Comparison of ENCODE assay signal across 24 cellular contexts in the genomic region with DNA sequence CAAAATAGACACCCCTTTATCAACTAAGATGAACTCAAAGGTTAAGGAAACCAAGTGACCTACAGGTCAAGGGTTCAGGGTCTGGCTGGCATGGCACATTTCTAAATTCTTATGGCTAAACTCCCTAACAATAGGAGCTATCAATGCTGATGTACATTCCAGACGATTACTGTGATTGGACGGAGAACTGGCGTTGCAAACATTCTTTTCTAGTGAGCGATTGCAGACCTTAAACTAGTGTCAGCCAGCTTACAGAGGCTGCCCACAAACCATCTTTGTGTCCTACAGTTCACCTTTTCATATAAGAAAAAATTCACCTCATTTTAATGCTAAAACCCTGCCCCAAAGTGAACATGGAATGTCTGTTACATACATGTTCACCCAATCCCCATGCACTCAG.
DNase-seq lines count a peak whose midpoint lies in the region; ATAC-seq and TF ChIP-seq lines count a peak whose summit lies in the region.
"Had no signal": no experiment of that assay in that cellular context is flagged by ENCODE, and none has a peak within 500 bp of the region (broad histone marks: within the 10 kb centered on the region; RNA-seq: fewer than 3 reads in every experiment).

No MANE protein-coding gene starts in this region.

- H3K36me3 ChIP-seq in OCI-LY7 (ENCODE audit: insufficient read depth, low read length): no peaks in the 10 kb centered on the region

- no peaks in the 10 kb centered on the region for H3K36me3 Mint-ChIP-seq in WTC11

- no peak overlapping the region for H3K4me2 ChIP-seq in OCI-LY7 (ENCODE audit: low read length)
- H3K4me2 ChIP-seq: A549 had no signal

- no peak overlapping the region for H3K4me3 ChIP-seq in fibroblast of mammary gland (ENCODE audit: control insufficient read depth, low read depth, low read length)
- H3K4me3 ChIP-seq in OCI-LY7 (ENCODE audit: low read depth, low read length, poor library complexity, severe bottlenecking): no peak overlapping the region
- H3K4me3 ChIP-seq: A549, SK-N-MC had no signal

- intact Hi-C loops in OCI-LY7 (cut with micrococcal nuclease; ENCODE audit: unreplicated experiment): no loop called here

- no peaks in the 10 kb centered on the region for H4K20me1 ChIP-seq in OCI-LY7 (ENCODE audit: insufficient read depth, low read length)

- no peak overlapping the region for H3K27ac ChIP-seq in OCI-LY7 (ENCODE audit: low read depth, low read length, poor library complexity, severe bottlenecking)
- H3K27ac ChIP-seq: A549, HL-60, SK-N-MC had no signal

- no peak for TF ChIP-seq CTCF in WTC11 (IDR thresholded peaks at IDR 0.05)
- TF ChIP-seq CTCF in fibroblast of mammary gland (conservative IDR thresholded peaks at IDR 0.05; ENCODE audit: control insufficient read depth, insufficient read depth, low read depth, low read length): no peak
- TF ChIP-seq CTCF in OCI-LY7 (conservative IDR thresholded peaks at IDR 0.05; ENCODE audit: low read length): no peak

- no peak for ATAC-seq in WTC11
- no peak for ATAC-seq in HG02981 (IDR thresholded peaks at IDR 0.05; ENCODE audit: unreplicated experiment)
- no peak for ATAC-seq in GM18909 (IDR thresholded peaks at IDR 0.05; ENCODE audit: poor library complexity, unreplicated experiment)
- ATAC-seq: A549, HCT116, HepG2 had no signal

- CTCF ChIA-PET in WTC11 (lab: Charles Lee) (no interaction called here), OCI-LY7 (lab: Charles Lee; ENCODE audit: unreplicated experiment) (no interaction called here)

- DNase-seq in EL: peak; percentile 43
- no peak for DNase-seq in WTC11 (ENCODE audit: low spot score)
- peak; percentile 11 for DNase-seq in fibroblast of mammary gland (ENCODE audit: low read depth)
- peak; percentile 27 for DNase-seq in non-pigmented ciliary epithelial cell (ENCODE audit: low read depth)
- no peak for DNase-seq in OCI-LY7 (ENCODE audit: low spot score)
- DNase-seq: CD4-positive, alpha-beta T cell; COR-L47; DMS79 treated with DMSO at 0.1 percent for 48 hours; KBM-7; MM.1S; NCI-H1048; NCI-H1417 treated with DMSO at 0.1 percent for 48 hours; NCI-H187; NCI-H446; NCI-H526; SHP77 treated with DMSO at 0.1 percent for 48 hours; T-helper 1 cell had no signal

- no peak overlapping the region for H2AFZ ChIP-seq in OCI-LY7 (ENCODE audit: low read length)

- no TSS peak for BruUV-seq in OCI-LY7 (replicated peaks; lab: Mats Ljungman, UMichigan)

- H3K79me2 ChIP-seq in OCI-LY7 (ENCODE audit: insufficient read depth, low read depth, low read length): no peaks in the 10 kb centered on the region

- 0 out of 2 replicates have a peak, but pooled peaks cover 5% of the 10 kb centered on the region for H3K9me3 Mint-ChIP-seq in WTC11
- H3K9me3 Mint-ChIP-seq: CD4-positive, alpha-beta T cell had no signal

- H3K4me1 Mint-ChIP-seq in WTC11: peaks cover 21% of the 10 kb centered on the region

- H3K27me3 Mint-ChIP-seq in WTC11 (ENCODE audit: low read depth): no peaks in the 10 kb centered on the region
- H3K27me3 Mint-ChIP-seq: CD4-positive, alpha-beta T cell had no signal

- 0 out of 2 replicates have a peak overlapping the region, but pooled peaks have one; percentile 25 for H3K27ac Mint-ChIP-seq in WTC11
- H3K27ac Mint-ChIP-seq: CD4-positive, alpha-beta T cell had no signal

- POLR2A ChIA-PET in WTC11 (lab: Charles Lee): no interaction called here
- POLR2A ChIA-PET in OCI-LY7 (lab: Charles Lee): interaction anchor here (1.2 to 1.3 kb wide), 2 partner anchors 9 to 27 kb away, joined by 3 to 4 read pairs; no protein-coding TSS in a partner anchor

- H3K9me2 ChIP-seq in OCI-LY7 (ENCODE audit: insufficient read depth, low read length): no peaks in the 10 kb centered on the region

- no peaks in the 10 kb centered on the region for H3K4me1 ChIP-seq in OCI-LY7 (ENCODE audit: insufficient read depth, low read length, poor library complexity, severe bottlenecking)
- H3K4me1 ChIP-seq: A549 had no signal

- H3K4me3 Mint-ChIP-seq in WTC11: no peak overlapping the region
- H3K4me3 Mint-ChIP-seq: CD4-positive, alpha-beta T cell had no signal

- H3K9me3 ChIP-seq in OCI-LY7 (ENCODE audit: low read length): no peaks in the 10 kb centered on the region
- H3K9me3 ChIP-seq: A549 had no signal

TF ChIP-seq in WTC11, 78 proteins besides CTCF, POLR2A, EP300 and RAD21 (continues in another document):
- TF ChIP-seq, protein P1, sequence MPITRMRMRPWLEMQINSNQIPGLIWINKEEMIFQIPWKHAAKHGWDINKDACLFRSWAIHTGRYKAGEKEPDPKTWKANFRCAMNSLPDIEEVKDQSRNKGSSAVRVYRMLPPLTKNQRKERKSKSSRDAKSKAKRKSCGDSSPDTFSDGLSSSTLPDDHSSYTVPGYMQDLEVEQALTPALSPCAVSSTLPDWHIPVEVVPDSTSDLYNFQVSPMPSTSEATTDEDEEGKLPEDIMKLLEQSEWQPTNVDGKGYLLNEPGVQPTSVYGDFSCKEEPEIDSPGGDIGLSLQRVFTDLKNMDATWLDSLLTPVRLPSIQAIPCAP (CRISPR knock-in tag; IDR thresholded peaks at IDR 0.05): no peak
- TF ChIP-seq NFE2L1 (CRISPR knock-in tag; IDR thresholded peaks at IDR 0.05) (no peak), ATF1 (CRISPR knock-in tag; IDR thresholded peaks at IDR 0.05) (no peak), CBFB (CRISPR knock-in tag; IDR thresholded peaks at IDR 0.05; ENCODE audit: low read depth) (no peak), MXD4 (CRISPR knock-in tag; IDR thresholded peaks at IDR 0.05; ENCODE audit: borderline replicate concordance) (no peak), NFYB (CRISPR knock-in tag; conservative IDR thresholded peaks at IDR 0.05; ENCODE audit: low read depth) (no peak), ZNF232 (CRISPR knock-in tag; IDR thresholded peaks at IDR 0.05) (no peak), HMGA2 (CRISPR knock-in tag; IDR thresholded peaks at IDR 0.05) (no peak), CREM (CRISPR knock-in tag; IDR thresholded peaks at IDR 0.05) (no peak), ZNF423 (CRISPR knock-in tag; IDR thresholded peaks at IDR 0.05) (no peak), SOX15 (CRISPR knock-in tag; IDR thresholded peaks at IDR 0.05) (no peak), ZNF121 (CRISPR knock-in tag; IDR thresholded peaks at IDR 0.05) (no peak), SMAD4 (CRISPR knock-in tag; IDR thresholded peaks at IDR 0.05) (no peak)
- TF ChIP-seq, protein P2, sequence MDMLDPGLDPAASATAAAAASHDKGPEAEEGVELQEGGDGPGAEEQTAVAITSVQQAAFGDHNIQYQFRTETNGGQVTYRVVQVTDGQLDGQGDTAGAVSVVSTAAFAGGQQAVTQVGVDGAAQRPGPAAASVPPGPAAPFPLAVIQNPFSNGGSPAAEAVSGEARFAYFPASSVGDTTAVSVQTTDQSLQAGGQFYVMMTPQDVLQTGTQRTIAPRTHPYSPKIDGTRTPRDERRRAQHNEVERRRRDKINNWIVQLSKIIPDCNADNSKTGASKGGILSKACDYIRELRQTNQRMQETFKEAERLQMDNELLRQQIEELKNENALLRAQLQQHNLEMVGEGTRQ (CRISPR knock-in tag; IDR thresholded peaks at IDR 0.05): no peak
- TF ChIP-seq, protein P3, sequence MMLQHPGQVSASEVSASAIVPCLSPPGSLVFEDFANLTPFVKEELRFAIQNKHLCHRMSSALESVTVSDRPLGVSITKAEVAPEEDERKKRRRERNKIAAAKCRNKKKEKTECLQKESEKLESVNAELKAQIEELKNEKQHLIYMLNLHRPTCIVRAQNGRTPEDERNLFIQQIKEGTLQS (CRISPR knock-in tag; conservative IDR thresholded peaks at IDR 0.05): no peak
- TF ChIP-seq, protein P4, sequence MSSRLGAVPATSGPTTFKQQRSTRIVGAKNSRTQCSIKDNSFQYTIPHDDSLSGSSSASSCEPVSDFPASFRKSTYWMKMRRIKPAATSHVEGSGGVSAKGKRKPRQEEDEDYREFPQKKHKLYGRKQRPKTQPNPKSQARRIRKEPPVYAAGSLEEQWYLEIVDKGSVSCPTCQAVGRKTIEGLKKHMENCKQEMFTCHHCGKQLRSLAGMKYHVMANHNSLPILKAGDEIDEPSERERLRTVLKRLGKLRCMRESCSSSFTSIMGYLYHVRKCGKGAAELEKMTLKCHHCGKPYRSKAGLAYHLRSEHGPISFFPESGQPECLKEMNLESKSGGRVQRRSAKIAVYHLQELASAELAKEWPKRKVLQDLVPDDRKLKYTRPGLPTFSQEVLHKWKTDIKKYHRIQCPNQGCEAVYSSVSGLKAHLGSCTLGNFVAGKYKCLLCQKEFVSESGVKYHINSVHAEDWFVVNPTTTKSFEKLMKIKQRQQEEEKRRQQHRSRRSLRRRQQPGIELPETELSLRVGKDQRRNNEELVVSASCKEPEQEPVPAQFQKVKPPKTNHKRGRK (CRISPR knock-in tag; IDR thresholded peaks at IDR 0.05; ENCODE audit: borderline replicate concordance): no peak
- TF ChIP-seq, protein P5, sequence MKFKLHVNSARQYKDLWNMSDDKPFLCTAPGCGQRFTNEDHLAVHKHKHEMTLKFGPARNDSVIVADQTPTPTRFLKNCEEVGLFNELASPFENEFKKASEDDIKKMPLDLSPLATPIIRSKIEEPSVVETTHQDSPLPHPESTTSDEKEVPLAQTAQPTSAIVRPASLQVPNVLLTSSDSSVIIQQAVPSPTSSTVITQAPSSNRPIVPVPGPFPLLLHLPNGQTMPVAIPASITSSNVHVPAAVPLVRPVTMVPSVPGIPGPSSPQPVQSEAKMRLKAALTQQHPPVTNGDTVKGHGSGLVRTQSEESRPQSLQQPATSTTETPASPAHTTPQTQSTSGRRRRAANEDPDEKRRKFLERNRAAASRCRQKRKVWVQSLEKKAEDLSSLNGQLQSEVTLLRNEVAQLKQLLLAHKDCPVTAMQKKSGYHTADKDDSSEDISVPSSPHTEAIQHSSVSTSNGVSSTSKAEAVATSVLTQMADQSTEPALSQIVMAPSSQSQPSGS (CRISPR knock-in tag; IDR thresholded peaks at IDR 0.05; ENCODE audit: borderline replicate concordance, low read depth): no peak
- TF ChIP-seq, protein P6, sequence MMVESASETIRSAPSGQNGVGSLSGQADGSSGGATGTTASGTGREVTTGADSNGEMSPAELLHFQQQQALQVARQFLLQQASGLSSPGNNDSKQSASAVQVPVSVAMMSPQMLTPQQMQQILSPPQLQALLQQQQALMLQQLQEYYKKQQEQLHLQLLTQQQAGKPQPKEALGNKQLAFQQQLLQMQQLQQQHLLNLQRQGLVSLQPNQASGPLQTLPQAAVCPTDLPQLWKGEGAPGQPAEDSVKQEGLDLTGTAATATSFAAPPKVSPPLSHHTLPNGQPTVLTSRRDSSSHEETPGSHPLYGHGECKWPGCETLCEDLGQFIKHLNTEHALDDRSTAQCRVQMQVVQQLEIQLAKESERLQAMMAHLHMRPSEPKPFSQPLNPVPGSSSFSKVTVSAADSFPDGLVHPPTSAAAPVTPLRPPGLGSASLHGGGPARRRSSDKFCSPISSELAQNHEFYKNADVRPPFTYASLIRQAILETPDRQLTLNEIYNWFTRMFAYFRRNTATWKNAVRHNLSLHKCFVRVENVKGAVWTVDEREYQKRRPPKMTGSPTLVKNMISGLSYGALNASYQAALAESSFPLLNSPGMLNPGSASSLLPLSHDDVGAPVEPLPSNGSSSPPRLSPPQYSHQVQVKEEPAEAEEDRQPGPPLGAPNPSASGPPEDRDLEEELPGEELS (CRISPR knock-in tag; IDR thresholded peaks at IDR 0.05): no peak

Comparison
In these comparisons a context has a peak if more than half of its experiments do, and no peak if none do; other contexts are left out.
1. DNase-seq: peak in EL (single experiment), fibroblast of mammary gland (single experiment) and non-pigmented ciliary epithelial cell (single experiment); none in WTC11 (single experiment) and OCI-LY7 (single experiment).